Comparison of ENCODE assay signal across 8 cellular contexts in the genomic region with DNA sequence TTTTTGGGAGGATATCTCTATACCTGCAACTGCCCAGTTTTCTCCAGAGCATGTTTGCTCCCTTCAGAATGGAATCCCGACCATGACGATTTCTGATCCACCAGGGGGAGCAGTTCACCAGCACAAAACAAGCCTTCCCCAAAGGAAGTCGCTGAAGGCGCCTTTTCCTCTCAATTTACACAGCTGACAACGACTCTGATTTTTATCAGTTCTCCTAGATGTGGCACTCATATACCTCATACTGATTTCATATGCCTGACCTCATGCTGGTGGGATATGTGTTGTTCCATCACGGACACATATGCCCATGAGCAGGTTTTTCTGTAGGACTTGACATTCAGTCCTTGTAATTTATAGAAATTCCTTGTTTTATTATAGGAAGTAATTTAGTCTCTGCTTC.
DNase-seq lines count a peak whose midpoint lies in the region; ATAC-seq and TF ChIP-seq lines count a peak whose summit lies in the region.

No MANE protein-coding gene starts in this region.

- 1 to 3% (median 3%) methylated on average over 6 of the region's 6 CpGs for WGBS in ovary, 3 donors
- 7 to 8% methylated on average over 6 of the region's 6 CpGs for WGBS in upper lobe of left lung, 2 donors

- TF ChIP-seq EP300 in ovary (IDR thresholded peaks at IDR 0.05) (no peak), upper lobe of left lung (IDR thresholded peaks at IDR 0.05) (no peak)

- intact Hi-C loops in PC-9 (cut with micrococcal nuclease; ENCODE audit: unreplicated experiment) (loop anchor here (1.0 to 2.0 kb wide), 2 partner anchors 1067 to 1976 kb away; no protein-coding TSS in a partner anchor), ovary (cut with DNase I) (loop anchor here in 1 of 4 donors (5.0 kb wide), 1 partner anchor 1073 kb away; a partner anchor contains a TSS)

- H3K27me3 ChIP-seq in PC-9 (ENCODE audit: insufficient read depth, low read depth) (no peaks in the 10 kb centered on the region), ovary (no peaks in the 10 kb centered on the region), upper lobe of left lung (no peaks in the 10 kb centered on the region)

- no peaks in the 10 kb centered on the region for H3F3A ChIP-seq in PC-9 (ENCODE audit: insufficient read depth, low read depth)

- ATAC-seq in GM18868 (IDR thresholded peaks at IDR 0.05; ENCODE audit: unreplicated experiment) (peak; percentile 80), upper lobe of left lung (ENCODE audit: low FRiP score in 2 of 2) (peak; percentile 65 to 76)

- DNase-seq in AG09309 (ENCODE audit: low read depth) (no peak), HuH-7.5 (ENCODE audit: low spot score) (peak; percentile 25), PC-9 (peak; percentile 49 to 51), foreskin melanocyte (peak; percentile 68), ovary (peak; percentile 71 to 83 (median 74)), upper lobe of left lung (peak in 1 of 2 donors; percentile 38)
- DNase-seq in activated T-helper 1 cell treated with anti-CD3 and anti-CD28 coated beads, Interleukin-2, amount 50 U/mL, for 16 hours (ENCODE audit: low read depth in 1 of 2, low spot score in 1 of 2) = peak; percentile 4 to 5

- TF ChIP-seq POLR2A in ovary (IDR thresholded peaks at IDR 0.05) (no peak), upper lobe of left lung (IDR thresholded peaks at IDR 0.05) (no peak)

- no peak overlapping the region for H2AFZ ChIP-seq in PC-9

- peak; percentile 82 for TF ChIP-seq CTCF in AG09309 (IDR thresholded peaks at IDR 0.05; ENCODE audit: control insufficient read depth, insufficient read depth, low read depth, low read length, missing control alignments)
- peak; percentile 86 for TF ChIP-seq CTCF in PC-9 (conservative IDR thresholded peaks at IDR 0.05)
- TF ChIP-seq CTCF in ovary (IDR thresholded peaks at IDR 0.05) = peak; percentile 63 to 82 (median 78)
- peak; percentile 35 to 72 (median 62) for TF ChIP-seq CTCF in upper lobe of left lung (IDR thresholded peaks at IDR 0.05)

- H3K4me1 ChIP-seq in PC-9 (replicated peaks; ENCODE audit: insufficient read depth) (no peaks in the 10 kb centered on the region), ovary (ENCODE audit: insufficient read depth) (peaks cover 8% of the 10 kb centered on the region), upper lobe of left lung (peaks cover 0 to 13% (median 6%) of the 10 kb centered on the region in 4 donors)

- no peak overlapping the region; the same call in 1 of the 2 replicates for H3K4me2 ChIP-seq in PC-9

- no peaks in the 10 kb centered on the region for H4K20me1 ChIP-seq in PC-9 (ENCODE audit: insufficient read depth)

- CTCF ChIA-PET in PC-9 (lab: Charles Lee) = interaction anchor here (0.6 kb wide), 2 partner anchors 1071 to 1955 kb away, joined by 3 to 12 read pairs; a partner anchor contains a TSS

- H3K4me3 ChIP-seq in AG09309 (ENCODE audit: control insufficient read depth, low read depth, low read length) = no peak overlapping the region
- no peak overlapping the region for H3K4me3 ChIP-seq in PC-9
- no peak overlapping the region for H3K4me3 ChIP-seq in ovary
- H3K4me3 ChIP-seq in upper lobe of left lung = no peak overlapping the region

- H3K9me2 ChIP-seq in PC-9 (ENCODE audit: insufficient read depth) = no peaks in the 10 kb centered on the region

- no TSS peak for BruUV-seq in PC-9 (replicated peaks; lab: Mats Ljungman, UMichigan)

- H3K36me3 ChIP-seq in PC-9 (ENCODE audit: low read depth) (no peaks in the 10 kb centered on the region), ovary (no peaks in the 10 kb centered on the region), upper lobe of left lung (no peaks in the 10 kb centered on the region)

- H3K9me3 ChIP-seq in PC-9 (ENCODE audit: insufficient read depth, low read depth) = no peaks in the 10 kb centered on the region; the same call in 1 of the 2 replicates
- no peaks in the 10 kb centered on the region for H3K9me3 ChIP-seq in ovary
- no peaks in the 10 kb centered on the region for H3K9me3 ChIP-seq in upper lobe of left lung

- H3K27ac ChIP-seq in PC-9 (no peak overlapping the region), ovary (peak overlapping the region in 1 of 2 donors; percentile 29), upper lobe of left lung (peak overlapping the region in 2 of 4 donors; percentile 22 to 42)

- no peaks in the 10 kb centered on the region for H3K79me2 ChIP-seq in PC-9 (ENCODE audit: low read depth)

- POLR2A ChIA-PET in PC-9 (lab: Charles Lee; ENCODE audit: unreplicated experiment) = no interaction called here
